ENCODE assay signal across 20 cellular contexts in genomic region chr17:41360291-41360995, GRCh38. TPM values are rescaled to one million over a fixed set of nuclear protein-coding genes. Genes with fewer than 3 reads are reported as not detected.
DNase-seq lines count a peak whose midpoint lies in the region; ATAC-seq and TF ChIP-seq lines count a peak whose summit lies in the region.
"Had no signal": no experiment of that assay in that cellular context is flagged by ENCODE, and none has a peak within 500 bp of the region (broad histone marks: within the 10 kb centered on the region; RNA-seq: fewer than 3 reads in every experiment).

No MANE protein-coding gene starts in this region.

- CTCF ChIA-PET in activated CD8-positive, alpha-beta memory T cell treated with anti-CD3 and anti-CD28 coated beads, Interleukin-2, amount 10 ng/mL, durations not matched to agents 7 days and 5 days (lab: Charles Lee): no interaction called here

- H3K27me3 ChIP-seq in thyroid gland: no peaks in the 10 kb centered on the region
- H3K27me3 ChIP-seq: cardiac muscle cell had no signal

- intact Hi-C loops in thyroid gland (cut with DNase I): no loop called here

- ATAC-seq in activated CD8-positive, alpha-beta memory T cell treated with anti-CD3 and anti-CD28 coated beads, Interleukin-2, amount 10 ng/mL, durations not matched to agents 7 days and 5 days: no peak
- no peak for ATAC-seq in GM21390 (IDR thresholded peaks at IDR 0.05; ENCODE audit: unreplicated experiment)
- ATAC-seq: activated CD4-positive, CD25-positive, alpha-beta regulatory T cell treated with anti-CD3 and anti-CD28 coated beads, Interleukin-2, amount 50 U/mL, for 24 hours; effector memory CD8-positive, alpha-beta T cell; stimulated activated naive CD8-positive, alpha-beta T cell treated with anti-CD3 and anti-CD28 coated beads, Interleukin-15, Interleukin-2, amounts not matched to agents 100 U/mL and 50 U/mL, for 24 hours had no signal

- H3K4me1 ChIP-seq in mesodermal cell (ENCODE audit: control insufficient read depth, insufficient read depth, low read length, poor library complexity, severe bottlenecking) (peaks cover 7% of the 10 kb centered on the region), thyroid gland (no peaks in the 10 kb centered on the region)

- H3K4me3 ChIP-seq in epithelial cell of esophagus (ENCODE audit: low read length) (no peak overlapping the region), mesodermal cell (ENCODE audit: extremely low read depth, insufficient read depth, low read length, poor library complexity, severe bottlenecking) (no peak overlapping the region), thyroid gland (replicated peaks in 1 of 3) (no peak overlapping the region)
- H3K4me3 ChIP-seq: cardiac muscle cell had no signal

- no peaks in the 10 kb centered on the region for H3K36me3 ChIP-seq in mesodermal cell (ENCODE audit: control insufficient read depth, insufficient read depth, low read length)
- H3K36me3 ChIP-seq in thyroid gland: no peaks in the 10 kb centered on the region
- H3K36me3 ChIP-seq: cardiac muscle cell had no signal

- H3K9me3 Mint-ChIP-seq in activated CD8-positive, alpha-beta memory T cell treated with anti-CD3 and anti-CD28 coated beads, Interleukin-2, amount 10 ng/mL, durations not matched to agents 7 days and 5 days (ENCODE audit: low read depth): no peaks in the 10 kb centered on the region
- H3K9me3 Mint-ChIP-seq: effector memory CD8-positive, alpha-beta T cell; T-helper 1 cell treated with Interleukin-12 subunit alpha and Interleukin-12 subunit beta and Interleukin-4 antibody, amounts not matched to agents 30 μg/mL and 1 μg/mL, for 36 hours had no signal

- no peaks in the 10 kb centered on the region for H3K4me1 Mint-ChIP-seq in activated CD8-positive, alpha-beta memory T cell treated with anti-CD3 and anti-CD28 coated beads, Interleukin-2, amount 10 ng/mL, durations not matched to agents 7 days and 5 days
- H3K4me1 Mint-ChIP-seq: CD14-positive monocyte had no signal

- TF ChIP-seq CTCF in epithelial cell of esophagus (IDR thresholded peaks at IDR 0.05; ENCODE audit: insufficient read depth, low read depth, low read length, missing control alignments): no peak
- no peak for TF ChIP-seq CTCF in thyroid gland (IDR thresholded peaks at IDR 0.05)

- H3K27ac ChIP-seq in mesodermal cell (ENCODE audit: low read depth, low read length, severe bottlenecking) (peak overlapping the region; percentile 85), thyroid gland (no peak overlapping the region)
- H3K27ac ChIP-seq: cardiac muscle cell had no signal

- H3K9me3 ChIP-seq in mesodermal cell (ENCODE audit: control insufficient read depth, low read length) (no peaks in the 10 kb centered on the region), thyroid gland (no peaks in the 10 kb centered on the region)

- peaks cover 9% of the 10 kb centered on the region for H3K27me3 Mint-ChIP-seq in activated CD8-positive, alpha-beta memory T cell treated with anti-CD3 and anti-CD28 coated beads, Interleukin-2, amount 10 ng/mL, durations not matched to agents 7 days and 5 days
- H3K27me3 Mint-ChIP-seq: effector memory CD8-positive, alpha-beta T cell had no signal

- 78 to 96% methylated on average over 3 to 4 of the region's 5 CpGs for WGBS in mesodermal cell (ENCODE audit: insufficient coverage in 2 of 2), 2 experiments
- 89 to 90% methylated on average over 5 of the region's 5 CpGs for WGBS in thyroid gland, 2 donors

- H3K4me3 Mint-ChIP-seq in activated CD8-positive, alpha-beta memory T cell treated with anti-CD3 and anti-CD28 coated beads, Interleukin-2, amount 10 ng/mL, durations not matched to agents 7 days and 5 days: no peak overlapping the region
- H3K4me3 Mint-ChIP-seq: activated naive CD4-positive, alpha-beta T cell treated with anti-CD3 and anti-CD28 coated beads for 36 hours; CD14-positive monocyte; effector memory CD8-positive, alpha-beta T cell; T-helper 1 cell treated with Interleukin-12 subunit alpha and Interleukin-12 subunit beta and Interleukin-4 antibody, amounts not matched to agents 30 μg/mL and 1 μg/mL, for 36 hours had no signal

- peak; percentile 87 for DNase-seq in EH (ENCODE audit: low read depth)
- DNase-seq in NCI-H226: peak; percentile 99
- DNase-seq in epithelial cell of esophagus (ENCODE audit: low read depth): peak; percentile 79
- no peak for DNase-seq in activated CD8-positive, alpha-beta memory T cell treated with anti-CD3 and anti-CD28 coated beads, Interleukin-2, amount 10 ng/mL, durations not matched to agents 7 days and 5 days
- DNase-seq in thyroid gland: no peak
- DNase-seq in NCI-H446 treated with DMSO at 0.1 percent for 48 hours (lab: John Stamatoyannopoulos, UW): no peak
- DNase-seq: activated naive CD4-positive, alpha-beta T cell treated with anti-CD3 and anti-CD28 coated beads for 36 hours; effector memory CD8-positive, alpha-beta T cell; left cardiac atrium; NCI-H2081; NCI-H748 treated with DMSO at 0.1 percent for 48 hours; stimulated activated naive CD8-positive, alpha-beta T cell treated with anti-CD3 and anti-CD28 coated beads, Interleukin-15, Interleukin-2, amounts not matched to agents 100 U/mL and 50 U/mL, for 24 hours had no signal

- no peaks in the 10 kb centered on the region for H3K36me3 Mint-ChIP-seq in activated CD8-positive, alpha-beta memory T cell treated with anti-CD3 and anti-CD28 coated beads, Interleukin-2, amount 10 ng/mL, durations not matched to agents 7 days and 5 days
- H3K36me3 Mint-ChIP-seq: CD14-positive monocyte had no signal

- H3K27ac Mint-ChIP-seq in activated CD8-positive, alpha-beta memory T cell treated with anti-CD3 and anti-CD28 coated beads, Interleukin-2, amount 10 ng/mL, durations not matched to agents 7 days and 5 days: no peak overlapping the region
- H3K27ac Mint-ChIP-seq: activated naive CD4-positive, alpha-beta T cell treated with anti-CD3 and anti-CD28 coated beads for 36 hours; effector memory CD8-positive, alpha-beta T cell; T-helper 1 cell treated with Interleukin-12 subunit alpha and Interleukin-12 subunit beta and Interleukin-4 antibody, amounts not matched to agents 30 μg/mL and 1 μg/mL, for 36 hours had no signal

- TF ChIP-seq POLR2A in thyroid gland (IDR thresholded peaks at IDR 0.05): no peak

RNA-seq across cellular contexts. Expression of gene KRT33B, which starts 9.2 kb away (rescaled TPM):
- not detected for polyA plus RNA-seq in mesodermal cell (2013, experiment 1 of 2)
- polyA plus RNA-seq in mesodermal cell (2013, experiment 2 of 2): not detected
- not detected for total RNA-seq in activated CD8-positive, alpha-beta memory T cell treated with anti-CD3 and anti-CD28 coated beads, Interleukin-2, amount 10 ng/mL, durations not matched to agents 7 days and 5 days
- total RNA-seq in thyroid gland: not detected
- total RNA-seq: activated naive CD4-positive, alpha-beta T cell treated with anti-CD3 and anti-CD28 coated beads for 36 hours; cardiac muscle cell; G401; HT-29; left cardiac atrium had no signal
- polyA plus RNA-seq: cardiac muscle cell, CD14-positive monocyte had no signal

RNA-seq across cellular contexts. Expression of gene KRT33A, which starts 9.8 kb away (rescaled TPM):
- not detected for polyA plus RNA-seq in mesodermal cell (2013, experiment 1 of 2)
- polyA plus RNA-seq in mesodermal cell (2013, experiment 2 of 2): not detected
- not detected for total RNA-seq in activated CD8-positive, alpha-beta memory T cell treated with anti-CD3 and anti-CD28 coated beads, Interleukin-2, amount 10 ng/mL, durations not matched to agents 7 days and 5 days
- total RNA-seq in thyroid gland: not detected
- total RNA-seq: activated naive CD4-positive, alpha-beta T cell treated with anti-CD3 and anti-CD28 coated beads for 36 hours; cardiac muscle cell; G401; HT-29; left cardiac atrium had no signal
- polyA plus RNA-seq: cardiac muscle cell, CD14-positive monocyte had no signal

RNA-seq across cellular contexts. Expression of gene KRT34, which starts 21.7 kb away (rescaled TPM):
- not detected for polyA plus RNA-seq in mesodermal cell (2013, experiment 1 of 2)
- not detected for polyA plus RNA-seq in mesodermal cell (2013, experiment 2 of 2)
- total RNA-seq in activated CD8-positive, alpha-beta memory T cell treated with anti-CD3 and anti-CD28 coated beads, Interleukin-2, amount 10 ng/mL, durations not matched to agents 7 days and 5 days: not detected
- not detected for total RNA-seq in thyroid gland
- total RNA-seq: activated naive CD4-positive, alpha-beta T cell treated with anti-CD3 and anti-CD28 coated beads for 36 hours; cardiac muscle cell; G401; HT-29; left cardiac atrium had no signal
- polyA plus RNA-seq: cardiac muscle cell, CD14-positive monocyte had no signal

RNA-seq across cellular contexts. Expression of gene KRT31, which starts 37.0 kb away (rescaled TPM):
- polyA plus RNA-seq in mesodermal cell (2013, experiment 1 of 2): not detected
- polyA plus RNA-seq in mesodermal cell (2013, experiment 2 of 2): not detected
- not detected for total RNA-seq in activated CD8-positive, alpha-beta memory T cell treated with anti-CD3 and anti-CD28 coated beads, Interleukin-2, amount 10 ng/mL, durations not matched to agents 7 days and 5 days
- not detected for total RNA-seq in thyroid gland
- total RNA-seq: activated naive CD4-positive, alpha-beta T cell treated with anti-CD3 and anti-CD28 coated beads for 36 hours; cardiac muscle cell; G401; HT-29; left cardiac atrium had no signal
- polyA plus RNA-seq: cardiac muscle cell, CD14-positive monocyte had no signal

RNA-seq across cellular contexts. Expression of gene KRTAP17-1, which starts 44.9 kb away (rescaled TPM):
- polyA plus RNA-seq in mesodermal cell (2013, experiment 1 of 2): not detected
- polyA plus RNA-seq in mesodermal cell (2013, experiment 2 of 2): not detected
- not detected for total RNA-seq in activated CD8-positive, alpha-beta memory T cell treated with anti-CD3 and anti-CD28 coated beads, Interleukin-2, amount 10 ng/mL, durations not matched to agents 7 days and 5 days
- total RNA-seq in thyroid gland: not detected
- total RNA-seq: activated naive CD4-positive, alpha-beta T cell treated with anti-CD3 and anti-CD28 coated beads for 36 hours; cardiac muscle cell; G401; HT-29; left cardiac atrium had no signal
- polyA plus RNA-seq: cardiac muscle cell, CD14-positive monocyte had no signal

Comparison
In these comparisons a context has a peak if more than half of its experiments do, and no peak if none do; other contexts are left out.
1. DNase-seq: peak in EH (single experiment), NCI-H226 (single experiment) and epithelial cell of esophagus (single experiment); none in activated CD8-positive, alpha-beta memory T cell treated with anti-CD3 and anti-CD28 coated beads, Interleukin-2, amount 10 ng/mL, durations not matched to agents 7 days and 5 days (single experiment), thyroid gland (0 of 2) and NCI-H446 treated with DMSO at 0.1 percent for 48 hours (single experiment).